ENCODE assay signal across 18 cellular contexts in the genomic region with DNA sequence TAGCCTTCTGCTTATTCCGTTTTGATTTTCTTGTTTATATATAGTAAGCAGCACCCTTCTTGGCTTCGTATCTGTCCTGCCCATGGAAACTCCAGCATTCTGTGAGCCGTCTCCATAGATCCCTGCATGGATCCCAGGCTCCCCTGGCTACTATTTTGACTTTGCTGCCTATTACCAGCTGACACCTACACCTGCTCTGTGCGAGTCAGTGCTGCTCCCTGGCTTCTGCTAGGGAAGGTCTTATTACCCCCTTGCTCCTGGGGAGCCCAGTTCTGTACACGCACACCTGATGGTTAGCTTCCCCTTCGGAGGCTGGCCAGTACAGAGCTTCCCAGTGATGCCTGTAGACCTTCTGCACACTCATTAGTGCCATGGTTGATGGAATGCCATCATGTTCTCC. TPM values are rescaled to one million over a fixed set of nuclear protein-coding genes. Genes with fewer than 3 reads are reported as not detected.
DNase-seq lines count a peak whose midpoint lies in the region; ATAC-seq and TF ChIP-seq lines count a peak whose summit lies in the region.
"Had no signal": no experiment of that assay in that cellular context is flagged by ENCODE, and none has a peak within 500 bp of the region (broad histone marks: within the 10 kb centered on the region; RNA-seq: fewer than 3 reads in every experiment).

No MANE protein-coding gene starts in this region.

- intact Hi-C loops in activated B cell treated with CpG ODN at 0.5 μM for 24 hours (cut with micrococcal nuclease) (no loop called here), spleen (cut with DNase I; ENCODE audit: low total_unique reads) (no loop called here), Right ventricle myocardium inferior (cut with DNase I) (no loop called here)

- no peaks in the 10 kb centered on the region for H3K27me3 Mint-ChIP-seq in activated T-cell treated with anti-CD3 and anti-CD28 coated beads, Interleukin-2, amount 50 U/mL, for 72 hours (ENCODE audit: low read depth)
- no peaks in the 10 kb centered on the region for H3K27me3 Mint-ChIP-seq in activated T-cell treated with anti-CD3 and anti-CD28 coated beads, Interleukin-2, amount 50 U/mL, for 4 hours (ENCODE audit: low read depth)
- H3K27me3 Mint-ChIP-seq in activated B cell treated with CpG ODN at 0.5 μM for 24 hours (no peaks in the 10 kb centered on the region), glutamatergic neuron (ENCODE audit: unreplicated experiment) (peaks cover 3% of the 10 kb centered on the region)
- H3K27me3 Mint-ChIP-seq: CD8-positive, alpha-beta memory T cell had no signal

- no peak overlapping the region for H3K4me3 ChIP-seq in spleen
- H3K4me3 ChIP-seq in upper lobe of left lung: no peak overlapping the region
- H3K4me3 ChIP-seq: GM23248, HAP-1 had no signal

- TF ChIP-seq CTCF in activated B cell treated with CpG ODN at 0.5 μM for 24 hours (IDR thresholded peaks at IDR 0.05) (no peak), glutamatergic neuron (IDR thresholded peaks at IDR 0.05; ENCODE audit: partially characterized antibody, unreplicated experiment) (no peak), spleen (IDR thresholded peaks at IDR 0.05 in 8 of 11, conservative IDR thresholded peaks at IDR 0.05 in 3 of 11) (no peak), upper lobe of left lung (IDR thresholded peaks at IDR 0.05) (no peak)

- no peak for TF ChIP-seq EP300 in upper lobe of left lung (IDR thresholded peaks at IDR 0.05)

- H3K9me3 Mint-ChIP-seq in activated T-cell treated with anti-CD3 and anti-CD28 coated beads, Interleukin-2, amount 50 U/mL, for 72 hours: peaks cover 0 to 2% of the 10 kb centered on the region in 2 donors
- H3K9me3 Mint-ChIP-seq in activated T-cell treated with anti-CD3 and anti-CD28 coated beads, Interleukin-2, amount 50 U/mL, for 4 hours: no peaks in the 10 kb centered on the region
- H3K9me3 Mint-ChIP-seq in activated B cell treated with CpG ODN at 0.5 μM for 24 hours: no peaks in the 10 kb centered on the region
- H3K9me3 Mint-ChIP-seq in glutamatergic neuron (ENCODE audit: unreplicated experiment): peaks cover 2% of the 10 kb centered on the region
- H3K9me3 Mint-ChIP-seq: CD8-positive, alpha-beta memory T cell had no signal

- WGBS in spleen, 5 donors: 63 to 99% (median 89%) methylated on average over 6 of the region's 6 CpGs
- WGBS in upper lobe of left lung, 2 donors: 92% methylated on average over 6 of the region's 6 CpGs

- H3K4me1 Mint-ChIP-seq in activated T-cell treated with anti-CD3 and anti-CD28 coated beads, Interleukin-2, amount 50 U/mL, for 72 hours (ENCODE audit: low read depth): peaks cover 57% of the 10 kb centered on the region
- H3K4me1 Mint-ChIP-seq in activated T-cell treated with anti-CD3 and anti-CD28 coated beads, Interleukin-2, amount 50 U/mL, for 4 hours (ENCODE audit: low read depth): peaks cover 60% of the 10 kb centered on the region
- peaks cover 63% of the 10 kb centered on the region for H3K4me1 Mint-ChIP-seq in activated B cell treated with CpG ODN at 0.5 μM for 24 hours
- H3K4me1 Mint-ChIP-seq in glutamatergic neuron (ENCODE audit: low read depth, unreplicated experiment): peaks cover 15% of the 10 kb centered on the region

- TF ChIP-seq POLR2A in spleen (IDR thresholded peaks at IDR 0.05) (no peak), upper lobe of left lung (IDR thresholded peaks at IDR 0.05) (no peak)

- H3K27me3 ChIP-seq in spleen (replicated peaks in 1 of 7) (no peaks in the 10 kb centered on the region), upper lobe of left lung (no peaks in the 10 kb centered on the region)
- H3K27me3 ChIP-seq: BE2C had no signal

- H3K4me3 Mint-ChIP-seq in activated T-cell treated with anti-CD3 and anti-CD28 coated beads, Interleukin-2, amount 50 U/mL, for 72 hours: no peak overlapping the region
- no peak overlapping the region for H3K4me3 Mint-ChIP-seq in activated T-cell treated with anti-CD3 and anti-CD28 coated beads, Interleukin-2, amount 50 U/mL, for 4 hours
- H3K4me3 Mint-ChIP-seq in activated B cell treated with CpG ODN at 0.5 μM for 24 hours: no peak overlapping the region
- H3K4me3 Mint-ChIP-seq in glutamatergic neuron (ENCODE audit: unreplicated experiment): no peak overlapping the region

- H3K27ac Mint-ChIP-seq in activated T-cell treated with anti-CD3 and anti-CD28 coated beads, Interleukin-2, amount 50 U/mL, for 72 hours: peak overlapping the region; percentile 7
- H3K27ac Mint-ChIP-seq in activated B cell treated with CpG ODN at 0.5 μM for 24 hours (peak overlapping the region; percentile 5), glutamatergic neuron (ENCODE audit: unreplicated experiment) (peak overlapping the region; percentile 3)

- H3K4me1 ChIP-seq in spleen (peaks cover 0 to 85% (median 9%) of the 10 kb centered on the region in 6 donors), upper lobe of left lung (peaks cover 0 to 7% (median 0%) of the 10 kb centered on the region in 4 donors)
- H3K4me1 ChIP-seq: BE2C, HAP-1 had no signal

- H3K36me3 ChIP-seq in spleen (peaks cover 0 to 91% (median 17%) of the 10 kb centered on the region in 6 donors), upper lobe of left lung (peaks cover 0 to 14% (median 0%) of the 10 kb centered on the region in 4 donors)
- H3K36me3 ChIP-seq: BE2C, HAP-1 had no signal

- H3K36me3 Mint-ChIP-seq in activated T-cell treated with anti-CD3 and anti-CD28 coated beads, Interleukin-2, amount 50 U/mL, for 72 hours (ENCODE audit: insufficient read depth in 2 of 2): peaks cover 5 to 26% of the 10 kb centered on the region in 2 donors
- H3K36me3 Mint-ChIP-seq in activated T-cell treated with anti-CD3 and anti-CD28 coated beads, Interleukin-2, amount 50 U/mL, for 4 hours (ENCODE audit: insufficient read depth): peaks cover 29% of the 10 kb centered on the region
- peaks cover 60% of the 10 kb centered on the region for H3K36me3 Mint-ChIP-seq in activated B cell treated with CpG ODN at 0.5 μM for 24 hours (ENCODE audit: low read depth)
- peaks cover 5% of the 10 kb centered on the region for H3K36me3 Mint-ChIP-seq in glutamatergic neuron (ENCODE audit: unreplicated experiment)

- H3K9me3 ChIP-seq in spleen (no peaks in the 10 kb centered on the region), upper lobe of left lung (no peaks in the 10 kb centered on the region)
- H3K9me3 ChIP-seq: BE2C, HAP-1 had no signal

- no peak for DNase-seq in activated T-cell treated with anti-CD3 and anti-CD28 coated beads, Interleukin-2, amount 50 U/mL, for 72 hours
- DNase-seq in activated T-cell treated with anti-CD3 and anti-CD28 coated beads, Interleukin-2, amount 50 U/mL, for 4 hours: no peak
- DNase-seq in activated B cell treated with CpG ODN at 0.5 μM for 24 hours (no peak), glutamatergic neuron (no peak), spleen (peak; percentile 34), upper lobe of left lung (no peak), Right ventricle myocardium inferior (ENCODE audit: missing footprints) (no peak)
- DNase-seq: BE2C; CD8-positive, alpha-beta memory T cell; GM23248; IMR-90; NCI-H1417; NCI-H187; NCI-H2227 treated with DMSO at 0.1 percent for 48 hours; NCI-H510A treated with DMSO at 0.1 percent for 48 hours; SIG-M5 had no signal

- H3K27ac ChIP-seq in spleen (no peak overlapping the region), upper lobe of left lung (no peak overlapping the region)
- H3K27ac ChIP-seq: GM23248 had no signal

- CTCF ChIA-PET in activated B cell treated with CpG ODN at 0.5 μM for 24 hours (lab: Charles Lee): interaction anchor here (0.6 kb wide), 1 partner anchor 228 kb away, joined by 4 read pairs; no protein-coding TSS in a partner anchor

- ATAC-seq in activated T-cell treated with anti-CD3 and anti-CD28 coated beads, Interleukin-2, amount 50 U/mL, for 72 hours (replicated peaks in 1 of 2): no peak
- no peak for ATAC-seq in activated T-cell treated with anti-CD3 and anti-CD28 coated beads, Interleukin-2, amount 50 U/mL, for 4 hours
- ATAC-seq in activated B cell treated with CpG ODN at 0.5 μM for 24 hours (ENCODE audit: low read depth): no peak
- ATAC-seq in upper lobe of left lung (ENCODE audit: low FRiP score in 2 of 2): no peak
- no peak for ATAC-seq in GM21528 (IDR thresholded peaks at IDR 0.05; ENCODE audit: low FRiP score, unreplicated experiment)
- ATAC-seq in Right ventricle myocardium inferior: no peak

- POLR2A ChIA-PET in activated B cell treated with CpG ODN at 0.5 μM for 24 hours (lab: Charles Lee): no interaction called here

RNA-seq across cellular contexts. Expression of a gene that starts 35.4 kb away (rescaled TPM):
- under 1 TPM; 0.36 to 0.76 TPM for total RNA-seq in activated T-cell treated with anti-CD3 and anti-CD28 coated beads, Interleukin-2, amount 50 U/mL, for 72 hours
- total RNA-seq in activated T-cell treated with anti-CD3 and anti-CD28 coated beads, Interleukin-2, amount 50 U/mL, for 4 hours: under 1 TPM; 0.14 to 0.66 (median 0.37) TPM
- total RNA-seq in activated B cell treated with CpG ODN at 0.5 μM for 24 hours (0.33 and 0.93 TPM in 2 replicates), glutamatergic neuron (ENCODE audit: unreplicated experiment) (125 TPM), spleen (1 to 10 TPM; 1.2 to 6.2 (median 3.4) TPM), upper lobe of left lung (1 to 10 TPM; 1.0 to 4.3 (median 2.3) TPM), Right ventricle myocardium inferior (6.0 TPM)
- polyA plus RNA-seq in spleen: 1 to 10 TPM in 1 of 3 donors, under 1 TPM in 2; 0.30 to 1.0 (median 0.30) TPM

RNA-seq across cellular contexts. Expression of a gene that starts 53.4 kb away (rescaled TPM):
- total RNA-seq in activated T-cell treated with anti-CD3 and anti-CD28 coated beads, Interleukin-2, amount 50 U/mL, for 72 hours: 100 to 1,000 TPM in 1 of 2 donors, 10 to 100 TPM in 1; 94.2 to 109 TPM
- 10 to 100 TPM; 35.9 to 38.2 (median 36.6) TPM for total RNA-seq in activated T-cell treated with anti-CD3 and anti-CD28 coated beads, Interleukin-2, amount 50 U/mL, for 4 hours
- 83.8 and 89.0 TPM in 2 replicates for total RNA-seq in activated B cell treated with CpG ODN at 0.5 μM for 24 hours
- total RNA-seq in glutamatergic neuron (ENCODE audit: unreplicated experiment): 92.6 TPM
- 10 to 100 TPM; 67.8 to 94.2 (median 80.9) TPM for total RNA-seq in spleen
- 100 to 1,000 TPM in 2 of 3 donors, 10 to 100 TPM in 1; 80.8 to 108 (median 107) TPM for polyA plus RNA-seq in spleen
- 10 to 100 TPM; 30.9 to 63.9 (median 46.8) TPM for total RNA-seq in upper lobe of left lung
- 38.7 TPM for total RNA-seq in Right ventricle myocardium inferior

RNA-seq across cellular contexts. Expression of a gene that starts 58.1 kb away (rescaled TPM):
- total RNA-seq in activated T-cell treated with anti-CD3 and anti-CD28 coated beads, Interleukin-2, amount 50 U/mL, for 72 hours: 100 to 1,000 TPM; 107 to 118 TPM
- total RNA-seq in activated T-cell treated with anti-CD3 and anti-CD28 coated beads, Interleukin-2, amount 50 U/mL, for 4 hours: 100 to 1,000 TPM; 206 to 236 (median 233) TPM
- 109 and 128 TPM in 2 replicates for total RNA-seq in activated B cell treated with CpG ODN at 0.5 μM for 24 hours
- total RNA-seq in glutamatergic neuron (ENCODE audit: unreplicated experiment): 90.1 TPM
- total RNA-seq in spleen: 10 to 100 TPM; 37.9 to 77.1 (median 67.4) TPM
- polyA plus RNA-seq in spleen: 10 to 100 TPM; 42.9 to 59.9 (median 46.2) TPM
- total RNA-seq in upper lobe of left lung: 10 to 100 TPM; 24.2 to 92.2 (median 54.6) TPM
- 82.4 TPM for total RNA-seq in Right ventricle myocardium inferior

Comparison
In these comparisons a context has a peak if more than half of its experiments do, and no peak if none do; other contexts are left out.
1. RNA of a gene that starts 35.4 kb away (total RNA-seq): 125 TPM in glutamatergic neuron (single experiment); 6.0 TPM in Right ventricle myocardium inferior (single experiment), 1.2 to 6.2 TPM in spleen, 1.0 to 4.3 TPM in upper lobe of left lung, 0.36 to 0.76 TPM in activated T-cell treated with anti-CD3 and anti-CD28 coated beads, Interleukin-2, amount 50 U/mL, for 72 hours, 0.14 to 0.66 TPM in activated T-cell treated with anti-CD3 and anti-CD28 coated beads, Interleukin-2, amount 50 U/mL, for 4 hours and 0.33 to 0.93 TPM in activated B cell treated with CpG ODN at 0.5 μM for 24 hours; every median in the first group is over 10 times any median in the second.
2. Peak in every context shown above with its lines, with median percentiles within 50 percentile points of each other: H3K27ac Mint-ChIP-seq.